ENCODE assay signal across 9 cellular contexts in genomic region chr15:70478251-70478990, GRCh38.
A peak's percentile ranks its signal among the peaks of the same experiment; 100 is the strongest.
DNase-seq lines count a peak whose midpoint lies in the region; ATAC-seq and TF ChIP-seq lines count a peak whose summit lies in the region.
"Had no signal": no experiment of that assay in that cellular context is flagged by ENCODE, and none has a peak within 500 bp of the region (broad histone marks: within the 10 kb centered on the region; RNA-seq: fewer than 3 reads in every experiment).

No MANE protein-coding gene starts in this region.

- H4K20me1 ChIP-seq in BLaER1 (peaks cover 7% of the 10 kb centered on the region; the same call in 1 of the 2 replicates), Karpas-422 (ENCODE audit: insufficient read depth, low read depth, low read length) (no peaks in the 10 kb centered on the region)

- intact Hi-C loops in psoas muscle (cut with DNase I), result loop anchor here in 1 of 2 donors (10.0 kb wide), 1 partner anchor 274 kb away; no protein-coding TSS in a partner anchor

- H3K79me2 ChIP-seq in Karpas-422 (ENCODE audit: low read length), result no peaks in the 10 kb centered on the region

- TF ChIP-seq CTCF in psoas muscle (IDR thresholded peaks at IDR 0.05) (no peak), HFFc6 (IDR thresholded peaks at IDR 0.05) (no peak)

- H3K9ac ChIP-seq in BLaER1, result no peak overlapping the region
- H3K9ac ChIP-seq in Karpas-422 (ENCODE audit: low read length), result no peak overlapping the region

- H3K9me3 ChIP-seq in BLaER1 (no peaks in the 10 kb centered on the region), Karpas-422 (ENCODE audit: low read length) (no peaks in the 10 kb centered on the region), psoas muscle (no peaks in the 10 kb centered on the region)

- no peaks in the 10 kb centered on the region for H3K36me3 Mint-ChIP-seq in HFFc6 (ENCODE audit: low read depth)

- H3K4me1 ChIP-seq in BLaER1 (peaks cover 38% of the 10 kb centered on the region), Karpas-422 (ENCODE audit: low read length) (peaks cover 14% of the 10 kb centered on the region), psoas muscle (peaks cover 22% of the 10 kb centered on the region)

- H3K27ac ChIP-seq in BLaER1 (no peak overlapping the region), Karpas-422 (ENCODE audit: low read length) (no peak overlapping the region), psoas muscle (no peak overlapping the region)

- H3K4me1 Mint-ChIP-seq in HFFc6 (ENCODE audit: low read depth), result peaks cover 28% of the 10 kb centered on the region

- no peak overlapping the region for H3K27ac Mint-ChIP-seq in HFFc6

- H3K27me3 Mint-ChIP-seq in HFFc6 (ENCODE audit: insufficient read depth), result peaks cover 49% of the 10 kb centered on the region

- no peak overlapping the region; the same call in 1 of the 2 replicates for H2AFZ ChIP-seq in Karpas-422 (ENCODE audit: low read length)

- H3K4me2 ChIP-seq in BLaER1 (peak overlapping the region; percentile 49), Karpas-422 (ENCODE audit: low read depth, low read length, poor library complexity, severe bottlenecking) (no peak overlapping the region)

- H3K9me2 ChIP-seq in Karpas-422 (replicated peaks; ENCODE audit: insufficient read depth, low read length), result no peaks in the 10 kb centered on the region

- WGBS in psoas muscle, 3 donors, result 85 to 89% (median 87%) methylated on average over 19 of the region's 19 CpGs

- peak; percentile 75 for DNase-seq in Karpas-422
- DNase-seq in psoas muscle, result no peak
- DNase-seq in NCI-H2029 treated with DMSO at 0.1 percent for 48 hours (lab: John Stamatoyannopoulos, UW), result no peak
- DNase-seq in HFFc6, result no peak
- no peak for DNase-seq in ecto neural progenitor cell (ENCODE audit: low spot score)
- DNase-seq: NCI-H187 treated with DMSO at 0.1 percent for 48 hours had no signal

- peaks cover 60% of the 10 kb centered on the region for H3K27me3 ChIP-seq in BLaER1
- no peaks in the 10 kb centered on the region for H3K27me3 ChIP-seq in Karpas-422 (ENCODE audit: low read length)
- H3K27me3 ChIP-seq in psoas muscle (ENCODE audit: insufficient read depth in 3 of 3, low read length in 2 of 3), result peaks cover 0 to 7% (median 0%) of the 10 kb centered on the region in 3 donors

- H3K36me3 ChIP-seq in BLaER1, result no peaks in the 10 kb centered on the region
- H3K36me3 ChIP-seq in Karpas-422 (ENCODE audit: insufficient read depth, low read length), result no peaks in the 10 kb centered on the region
- H3K36me3 ChIP-seq in psoas muscle (ENCODE audit: insufficient read depth in 1 of 2, low read depth in 1 of 2), result no peaks in the 10 kb centered on the region

- ATAC-seq in GM18909 (IDR thresholded peaks at IDR 0.05; ENCODE audit: poor library complexity, unreplicated experiment) (peak; percentile 67), esophagus mucosa (peak; percentile 12), psoas muscle (no peak)

- H3K4me3 ChIP-seq in BLaER1 (no peak overlapping the region), Karpas-422 (ENCODE audit: low read length) (no peak overlapping the region), psoas muscle (no peak overlapping the region)

- no peak overlapping the region for H3K4me3 Mint-ChIP-seq in HFFc6

- no peaks in the 10 kb centered on the region for H3K9me3 Mint-ChIP-seq in HFFc6

Comparison
In these comparisons a context has a peak if more than half of its experiments do, and no peak if none do; other contexts are left out.
1. ATAC-seq: peak in GM18909 (single experiment) and esophagus mucosa (single experiment); none in psoas muscle (0 of 4).